8 cellular contexts compared by ENCODE assay signal in genomic region chr6:5782783-5783567, GRCh38.
DNase-seq lines count a peak whose midpoint lies in the region; ATAC-seq and TF ChIP-seq lines count a peak whose summit lies in the region.
"Had no signal": no experiment of that assay in that cellular context is flagged by ENCODE, and none has a peak within 500 bp of the region (broad histone marks: within the 10 kb centered on the region; RNA-seq: fewer than 3 reads in every experiment).

No MANE protein-coding gene starts in this region.

- WGBS in psoas muscle, 3 donors, result 44 to 48% (median 45%) methylated on average over 26 of the region's 26 CpGs

- no peak overlapping the region for H3K4me2 ChIP-seq in GM23338

- no peaks in the 10 kb centered on the region; the same call in 2 of the 3 replicates for H3K9me3 Mint-ChIP-seq in GM23338

- H3K27me3 ChIP-seq in GM23338 (ENCODE audit: insufficient read depth), result no peaks in the 10 kb centered on the region
- no peaks in the 10 kb centered on the region for H3K27me3 ChIP-seq in psoas muscle (ENCODE audit: insufficient read depth in 3 of 3, low read length in 2 of 3)

- no peaks in the 10 kb centered on the region for H3K36me3 ChIP-seq in GM23338 (ENCODE audit: insufficient read depth)
- H3K36me3 ChIP-seq in psoas muscle (ENCODE audit: insufficient read depth in 1 of 2, low read depth in 1 of 2), result no peaks in the 10 kb centered on the region

- H3K4me1 ChIP-seq in GM23338 (ENCODE audit: insufficient read depth) (0 out of 2 replicates have a peak, but pooled peaks cover 3% of the 10 kb centered on the region), psoas muscle (peaks cover 8% of the 10 kb centered on the region)

- 0 out of 4 replicates have a peak, but pooled peaks of 1 of the 2 experiments have one; percentile 4 for TF ChIP-seq CTCF in GM23338 (conservative IDR thresholded peaks at IDR 0.05; ENCODE audit: low read depth in 2 of 2)
- TF ChIP-seq CTCF in psoas muscle (IDR thresholded peaks at IDR 0.05), result no peak

- no peaks in the 10 kb centered on the region for H3K9me3 ChIP-seq in psoas muscle

- no peaks in the 10 kb centered on the region for H3K79me2 ChIP-seq in GM23338 (replicated peaks; ENCODE audit: insufficient read depth)

- no peak overlapping the region for H2AFZ ChIP-seq in GM23338

- H3K36me3 Mint-ChIP-seq in GM23338 (ENCODE audit: low read depth), result no peaks in the 10 kb centered on the region

- no peak overlapping the region for H3K4me3 Mint-ChIP-seq in GM23338

- H3K4me1 Mint-ChIP-seq in GM23338, result peaks cover 40% of the 10 kb centered on the region

- no peak overlapping the region for H3K4me3 ChIP-seq in GM23338
- H3K4me3 ChIP-seq in psoas muscle, result peak overlapping the region; percentile 31

- DNase-seq in GM23338 (ENCODE audit: low spot score) (no peak), NCI-H69 (lab: John Stamatoyannopoulos, UW) (peak; percentile 72), foreskin melanocyte (peak; percentile 78), psoas muscle (peak; percentile 62 to 86), T-helper 9 cell (no peak)
- DNase-seq in activated naive CD4-positive, alpha-beta T cell treated with Interleukin-2 at 50 U/mL for 16 hours, result no peak
- DNase-seq: OCI-M1 had no signal

- H4K20me1 ChIP-seq in GM23338 (replicated peaks; ENCODE audit: insufficient read depth), result no peaks in the 10 kb centered on the region

- no peaks in the 10 kb centered on the region for H3F3A ChIP-seq in GM23338 (replicated peaks; ENCODE audit: low read depth)

- intact Hi-C loops in psoas muscle (cut with DNase I), result no loop called here

- peak; percentile 62 for ATAC-seq in GM23338
- peak; percentile 93 to 98 (median 96) for ATAC-seq in psoas muscle
- no peak for ATAC-seq in GM21825 (IDR thresholded peaks at IDR 0.05; ENCODE audit: unreplicated experiment)

- H3K27ac ChIP-seq in GM23338 (ENCODE audit: low read depth) (no peak overlapping the region), psoas muscle (peak overlapping the region; percentile 77)

- H3K27ac Mint-ChIP-seq in GM23338, result peak overlapping the region; percentile 78; the same call in 1 of the 2 replicates

- H3K27me3 Mint-ChIP-seq in GM23338 (ENCODE audit: insufficient read depth, low read depth, poor library complexity), result peaks cover 14% of the 10 kb centered on the region

- H3K9me2 ChIP-seq in GM23338 (ENCODE audit: insufficient read depth), result no peaks in the 10 kb centered on the region

TF ChIP-seq in GM23338, 12 proteins besides CTCF, POLR2A, EP300 and RAD21:
- no peak for TF ChIP-seq JUNB (IDR thresholded peaks at IDR 0.05; ENCODE audit: unreplicated experiment)
- TF ChIP-seq CREB1 (CRISPR knock-in tag; IDR thresholded peaks at IDR 0.05; ENCODE audit: low read depth), result no peak
- no peak for TF ChIP-seq EZH2phosphoT487 (IDR thresholded peaks at IDR 0.05; ENCODE audit: unreplicated experiment)
- no peak for TF ChIP-seq STAT1 (IDR thresholded peaks at IDR 0.05; ENCODE audit: unreplicated experiment)
- TF ChIP-seq ZNF462 (CRISPR knock-in tag; IDR thresholded peaks at IDR 0.05), result no peak
- TF ChIP-seq ZNF114 (CRISPR knock-in tag; IDR thresholded peaks at IDR 0.05), result no peak
- no peak for TF ChIP-seq EZH2 (IDR thresholded peaks at IDR 0.05; ENCODE audit: low read depth, unreplicated experiment)
- no peak for TF ChIP-seq ZNF331 (CRISPR knock-in tag; IDR thresholded peaks at IDR 0.05; ENCODE audit: low read depth)
- TF ChIP-seq ETS1 (IDR thresholded peaks at IDR 0.05), result no peak
- no peak for TF ChIP-seq REST (IDR thresholded peaks at IDR 0.05; ENCODE audit: unreplicated experiment)
- TF ChIP-seq NANOG (IDR thresholded peaks at IDR 0.05; ENCODE audit: borderline replicate concordance), result no peak

Comparison
In these comparisons a context has a peak if more than half of its experiments do, and no peak if none do; other contexts are left out.
1. DNase-seq: peak in NCI-H69 (single experiment), foreskin melanocyte (single experiment) and psoas muscle (2 of 2); none in GM23338 (single experiment), activated naive CD4-positive, alpha-beta T cell treated with Interleukin-2 at 50 U/mL for 16 hours (single experiment) and T-helper 9 cell (single experiment).